Comparison of ENCODE assay signal across 1 cellular context in the genomic region with DNA sequence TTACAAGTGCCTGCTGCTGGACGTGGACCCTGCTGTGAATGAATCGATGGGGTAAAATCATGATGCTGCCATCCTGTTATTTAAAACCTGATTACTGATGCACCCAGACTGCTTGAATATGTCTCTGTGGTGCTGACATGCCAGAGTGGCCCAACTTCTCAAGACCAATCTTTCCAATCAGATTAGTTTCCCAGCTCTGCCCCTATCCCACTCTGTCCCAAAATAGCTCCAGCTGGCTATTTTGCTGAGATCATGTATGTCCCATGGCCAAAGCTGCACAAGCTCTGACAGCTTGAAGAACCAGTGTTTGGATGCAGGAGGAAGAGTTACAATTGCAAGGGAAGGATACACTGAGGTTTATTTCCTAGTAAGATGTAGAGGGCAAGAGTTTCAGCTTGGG.
TF ChIP-seq lines count a peak whose summit lies in the region.

No MANE protein-coding gene starts in this region.

TF ChIP-seq in GM23338, 12 proteins besides CTCF, POLR2A, EP300 and RAD21 (continued from another document):
- no peak for TF ChIP-seq ZNF114 (CRISPR knock-in tag; IDR thresholded peaks at IDR 0.05)
